Comparison of ENCODE assay signal across 36 cellular contexts in genomic region chr5:17604951-17605350, GRCh38. TPM values are rescaled to one million over a fixed set of nuclear protein-coding genes. Genes with fewer than 3 reads are reported as not detected.
"Had no signal": no experiment of that assay in that cellular context is flagged by ENCODE, and none has a peak within 500 bp of the region (broad histone marks: within the 10 kb centered on the region; RNA-seq: fewer than 3 reads in every experiment).

No MANE protein-coding gene starts in this region.

- ATAC-seq: activated CD8-positive, alpha-beta memory T cell treated with anti-CD3 and anti-CD28 coated beads, Interleukin-2, amount 10 ng/mL, durations not matched to agents 7 days and 5 days; activated CD8-positive, alpha-beta T cell treated with anti-CD3 and anti-CD28 coated beads, Interleukin-2, amount 10 ng/mL, durations not matched to agents 7 days and 5 days; activated naive CD8-positive, alpha-beta T cell treated with anti-CD3 and anti-CD28 coated beads, Interleukin-2, amount 50 U/mL, for 24 hours had no signal

- H3K27me3 Mint-ChIP-seq: activated B cell treated with CpG ODN at 0.5 μM for 24 hours; activated CD4-positive, alpha-beta memory T cell treated with anti-CD3 and anti-CD28 coated beads for 36 hours; activated CD8-positive, alpha-beta memory T cell treated with anti-CD3 and anti-CD28 coated beads, Interleukin-2, amount 10 ng/mL, durations not matched to agents 7 days and 5 days; activated naive CD4-positive, alpha-beta T cell treated with anti-CD3 and anti-CD28 coated beads, Interleukin-2, amount 10 ng/mL, durations not matched to agents 7 days and 5 days; activated naive CD4-positive, alpha-beta T cell treated with anti-CD3 and anti-CD28 coated beads, Interleukin-2, amount 50 U/mL, for 24 hours; activated naive CD8-positive, alpha-beta T cell; activated naive CD8-positive, alpha-beta T cell treated with anti-CD3 and anti-CD28 coated beads, Interleukin-2, amount 10 ng/mL, durations not matched to agents 7 days and 5 days; activated naive CD8-positive, alpha-beta T cell treated with anti-CD3 and anti-CD28 coated beads, Interleukin-2, amount 50 U/mL, for 24 hours; activated T-cell treated with anti-CD3 and anti-CD28 coated beads, Interleukin-2, amount 50 U/mL, for 24 hours; central memory CD8-positive, alpha-beta T cell had no signal

- H3K27ac Mint-ChIP-seq: activated B cell treated with CpG ODN at 0.5 μM for 24 hours; activated CD4-positive, alpha-beta memory T cell treated with anti-CD3 and anti-CD28 coated beads for 36 hours; activated CD8-positive, alpha-beta memory T cell treated with anti-CD3 and anti-CD28 coated beads, Interleukin-2, amount 10 ng/mL, durations not matched to agents 7 days and 5 days; activated CD8-positive, alpha-beta T cell treated with anti-CD3 and anti-CD28 coated beads, Interleukin-2, amount 10 ng/mL, durations not matched to agents 7 days and 5 days; activated naive CD4-positive, alpha-beta T cell treated with anti-CD3 and anti-CD28 coated beads, Interleukin-2, amount 10 ng/mL, durations not matched to agents 7 days and 5 days; activated naive CD4-positive, alpha-beta T cell treated with anti-CD3 and anti-CD28 coated beads, Interleukin-2, amount 50 U/mL, for 24 hours; activated naive CD8-positive, alpha-beta T cell; activated naive CD8-positive, alpha-beta T cell treated with anti-CD3 and anti-CD28 coated beads, Interleukin-2, amount 10 ng/mL, durations not matched to agents 7 days and 5 days; activated naive CD8-positive, alpha-beta T cell treated with anti-CD3 and anti-CD28 coated beads, Interleukin-2, amount 50 U/mL, for 24 hours; activated T-cell treated with anti-CD3 and anti-CD28 coated beads, Interleukin-2, amount 50 U/mL, for 24 hours; activated T-helper 2 cell treated with anti-CD3 and anti-CD28 coated beads, Interferon-gamma antibody, Interleukin-2, Interleukin-4, amounts not matched to agents 10 μg/mL and 5 μg/mL and 100 μg/mL, durations not matched to agents 14 hours and 24 hours and 36 hours; brain; T-helper 1 cell treated with Interleukin-12 subunit alpha and Interleukin-12 subunit beta and Interleukin-4 antibody, amounts not matched to agents 30 μg/mL and 1 μg/mL, for 36 hours; T-helper 2 cell treated with Interferon-gamma antibody and Interleukin-4, amounts not matched to agents 5 μg/mL and 100 μg/mL, for 36 hours had no signal

- H3K4me3 Mint-ChIP-seq: activated B cell treated with CpG ODN at 0.5 μM for 24 hours; activated CD4-positive, alpha-beta memory T cell treated with anti-CD3 and anti-CD28 coated beads for 36 hours; activated CD8-positive, alpha-beta memory T cell treated with anti-CD3 and anti-CD28 coated beads, Interleukin-2, amount 10 ng/mL, durations not matched to agents 7 days and 5 days; activated CD8-positive, alpha-beta T cell treated with anti-CD3 and anti-CD28 coated beads, Interleukin-2, amount 10 ng/mL, durations not matched to agents 7 days and 5 days; activated naive CD4-positive, alpha-beta T cell treated with anti-CD3 and anti-CD28 coated beads, Interleukin-2, amount 10 ng/mL, durations not matched to agents 7 days and 5 days; activated naive CD4-positive, alpha-beta T cell treated with anti-CD3 and anti-CD28 coated beads, Interleukin-2, amount 50 U/mL, for 24 hours; activated naive CD8-positive, alpha-beta T cell; activated naive CD8-positive, alpha-beta T cell treated with anti-CD3 and anti-CD28 coated beads, Interleukin-2, amount 10 ng/mL, durations not matched to agents 7 days and 5 days; activated naive CD8-positive, alpha-beta T cell treated with anti-CD3 and anti-CD28 coated beads, Interleukin-2, amount 50 U/mL, for 24 hours; activated T-cell treated with anti-CD3 and anti-CD28 coated beads, Interleukin-2, amount 50 U/mL, for 24 hours; brain; central memory CD8-positive, alpha-beta T cell; T-helper 1 cell treated with Interleukin-12 subunit alpha and Interleukin-12 subunit beta and Interleukin-4 antibody, amounts not matched to agents 30 μg/mL and 1 μg/mL, for 36 hours; T-helper 2 cell treated with Interferon-gamma antibody and Interleukin-4, amounts not matched to agents 5 μg/mL and 100 μg/mL, for 36 hours had no signal

- H3K9me3 Mint-ChIP-seq: activated B cell treated with CpG ODN at 0.5 μM for 24 hours; activated naive CD8-positive, alpha-beta T cell treated with anti-CD3 and anti-CD28 coated beads, Interleukin-2, amount 50 U/mL, for 24 hours had no signal

- H3K4me1 Mint-ChIP-seq: activated B cell treated with CpG ODN at 0.5 μM for 24 hours; activated CD8-positive, alpha-beta memory T cell treated with anti-CD3 and anti-CD28 coated beads, Interleukin-2, amount 10 ng/mL, durations not matched to agents 7 days and 5 days; activated naive CD4-positive, alpha-beta T cell treated with anti-CD3 and anti-CD28 coated beads, Interleukin-2, amount 10 ng/mL, durations not matched to agents 7 days and 5 days; activated naive CD4-positive, alpha-beta T cell treated with anti-CD3 and anti-CD28 coated beads, Interleukin-2, amount 50 U/mL, for 24 hours; activated naive CD8-positive, alpha-beta T cell treated with anti-CD3 and anti-CD28 coated beads, Interleukin-2, amount 10 ng/mL, durations not matched to agents 7 days and 5 days; activated naive CD8-positive, alpha-beta T cell treated with anti-CD3 and anti-CD28 coated beads, Interleukin-2, amount 50 U/mL, for 24 hours; brain; central memory CD8-positive, alpha-beta T cell had no signal

- H3K36me3 Mint-ChIP-seq: activated CD4-positive, alpha-beta memory T cell treated with anti-CD3 and anti-CD28 coated beads for 36 hours; activated CD8-positive, alpha-beta memory T cell treated with anti-CD3 and anti-CD28 coated beads, Interleukin-2, amount 10 ng/mL, durations not matched to agents 7 days and 5 days; activated naive CD4-positive, alpha-beta T cell treated with anti-CD3 and anti-CD28 coated beads, Interleukin-2, amount 10 ng/mL, durations not matched to agents 7 days and 5 days; activated naive CD4-positive, alpha-beta T cell treated with anti-CD3 and anti-CD28 coated beads, Interleukin-2, amount 50 U/mL, for 24 hours; activated naive CD8-positive, alpha-beta T cell; activated naive CD8-positive, alpha-beta T cell treated with anti-CD3 and anti-CD28 coated beads, Interleukin-2, amount 10 ng/mL, durations not matched to agents 7 days and 5 days; brain had no signal

- DNase-seq: activated B cell treated with CpG ODN at 0.5 μM for 24 hours; activated CD4-positive, alpha-beta memory T cell treated with anti-CD3 and anti-CD28 coated beads for 36 hours; activated CD4-positive, alpha-beta T cell treated with anti-CD3 and anti-CD28 coated beads for 4 hours; activated CD4-positive, alpha-beta T cell treated with anti-CD3 and anti-CD28 coated beads, Interleukin-2, amount 50 U/mL, for 1 hour; activated CD4-positive, alpha-beta T cell treated with anti-CD3 and anti-CD28 coated beads, Interleukin-2, amount 50 U/mL, for 4 hours; activated CD4-positive, CD25-positive, alpha-beta regulatory T cell treated with anti-CD3 and anti-CD28 coated beads, Interleukin-2, amount 50 U/mL, for 72 hours; activated CD8-positive, alpha-beta memory T cell treated with anti-CD3 and anti-CD28 coated beads for 24 hours; activated CD8-positive, alpha-beta memory T cell treated with anti-CD3 and anti-CD28 coated beads, Interleukin-2, amount 10 ng/mL, durations not matched to agents 7 days and 5 days; activated CD8-positive, alpha-beta memory T cell treated with anti-CD3 and anti-CD28 coated beads, Interleukin-2, amount 50 U/mL, for 48 hours; activated CD8-positive, alpha-beta T cell treated with anti-CD3 and anti-CD28 coated beads, Interleukin-2, amount 10 ng/mL, durations not matched to agents 7 days and 5 days; activated effector memory CD4-positive, alpha-beta T cell treated with Interleukin-2 at 50 U/mL for 16 hours; activated gamma-delta T cell; activated naive CD4-positive, alpha-beta T cell treated with anti-CD3 and anti-CD28 coated beads, Interleukin-2, amount 10 ng/mL, durations not matched to agents 7 days and 5 days; activated naive CD4-positive, alpha-beta T cell treated with Interleukin-2 at 50 U/mL for 16 hours; activated naive CD8-positive, alpha-beta T cell treated with anti-CD3 and anti-CD28 coated beads, Interleukin-2, amount 10 ng/mL, durations not matched to agents 7 days and 5 days; activated naive CD8-positive, alpha-beta T cell treated with anti-CD3 and anti-CD28 coated beads, Interleukin-2, amount 50 U/mL, for 24 hours; activated T-cell treated with anti-CD3 and anti-CD28 coated beads, Interleukin-2, amount 50 U/mL, for 24 hours; activated T-cell treated with anti-CD3 and anti-CD28 coated beads, Interleukin-2, amount 50 U/mL, for 48 hours; amygdala; anterior cingulate cortex; caudate nucleus; cerebellar nuclear complex; SW 1271; T-helper 1 cell; T-helper 2 cell; T-helper 9 cell had no signal

RNA-seq across cellular contexts. Expression of gene TAF11L11, which starts 1.0 kb away (rescaled TPM):
- total RNA-seq: activated B cell treated with CpG ODN at 0.5 μM for 24 hours; activated CD4-positive, alpha-beta memory T cell treated with anti-CD3 and anti-CD28 coated beads for 36 hours; activated CD8-positive, alpha-beta memory T cell treated with anti-CD3 and anti-CD28 coated beads, Interleukin-2, amount 10 ng/mL, durations not matched to agents 7 days and 5 days; activated CD8-positive, alpha-beta T cell treated with anti-CD3 and anti-CD28 coated beads, Interleukin-2, amount 10 ng/mL, durations not matched to agents 7 days and 5 days; activated naive CD8-positive, alpha-beta T cell treated with anti-CD3 and anti-CD28 coated beads, Interleukin-2, amount 10 ng/mL, durations not matched to agents 7 days and 5 days; activated T-helper 2 cell treated with anti-CD3 and anti-CD28 coated beads, Interferon-gamma antibody, Interleukin-2, Interleukin-4, amounts not matched to agents 10 μg/mL and 5 μg/mL and 100 μg/mL, durations not matched to agents 14 hours and 24 hours and 36 hours; ascending aorta; bronchial epithelial cell; cardiac muscle cell had no signal

RNA-seq across cellular contexts. Expression of gene TAF11L12, which starts 5.2 kb away (rescaled TPM):
- total RNA-seq: activated B cell treated with CpG ODN at 0.5 μM for 24 hours; activated CD4-positive, alpha-beta memory T cell treated with anti-CD3 and anti-CD28 coated beads for 36 hours; activated CD8-positive, alpha-beta memory T cell treated with anti-CD3 and anti-CD28 coated beads, Interleukin-2, amount 10 ng/mL, durations not matched to agents 7 days and 5 days; activated CD8-positive, alpha-beta T cell treated with anti-CD3 and anti-CD28 coated beads, Interleukin-2, amount 10 ng/mL, durations not matched to agents 7 days and 5 days; activated naive CD8-positive, alpha-beta T cell treated with anti-CD3 and anti-CD28 coated beads, Interleukin-2, amount 10 ng/mL, durations not matched to agents 7 days and 5 days; activated T-helper 2 cell treated with anti-CD3 and anti-CD28 coated beads, Interferon-gamma antibody, Interleukin-2, Interleukin-4, amounts not matched to agents 10 μg/mL and 5 μg/mL and 100 μg/mL, durations not matched to agents 14 hours and 24 hours and 36 hours; ascending aorta; cardiac muscle cell had no signal

RNA-seq across cellular contexts. Expression of gene TAF11L10, which starts 7.3 kb away (rescaled TPM):
- total RNA-seq: activated B cell treated with CpG ODN at 0.5 μM for 24 hours; activated CD4-positive, alpha-beta memory T cell treated with anti-CD3 and anti-CD28 coated beads for 36 hours; activated CD8-positive, alpha-beta memory T cell treated with anti-CD3 and anti-CD28 coated beads, Interleukin-2, amount 10 ng/mL, durations not matched to agents 7 days and 5 days; activated CD8-positive, alpha-beta T cell treated with anti-CD3 and anti-CD28 coated beads, Interleukin-2, amount 10 ng/mL, durations not matched to agents 7 days and 5 days; activated naive CD8-positive, alpha-beta T cell treated with anti-CD3 and anti-CD28 coated beads, Interleukin-2, amount 10 ng/mL, durations not matched to agents 7 days and 5 days; activated T-helper 2 cell treated with anti-CD3 and anti-CD28 coated beads, Interferon-gamma antibody, Interleukin-2, Interleukin-4, amounts not matched to agents 10 μg/mL and 5 μg/mL and 100 μg/mL, durations not matched to agents 14 hours and 24 hours and 36 hours; ascending aorta; bronchial epithelial cell; cardiac muscle cell had no signal

RNA-seq across cellular contexts. Expression of gene TAF11L9, which starts 10.8 kb away (rescaled TPM):
- total RNA-seq: activated B cell treated with CpG ODN at 0.5 μM for 24 hours; activated CD4-positive, alpha-beta memory T cell treated with anti-CD3 and anti-CD28 coated beads for 36 hours; activated CD8-positive, alpha-beta memory T cell treated with anti-CD3 and anti-CD28 coated beads, Interleukin-2, amount 10 ng/mL, durations not matched to agents 7 days and 5 days; activated CD8-positive, alpha-beta T cell treated with anti-CD3 and anti-CD28 coated beads, Interleukin-2, amount 10 ng/mL, durations not matched to agents 7 days and 5 days; activated naive CD8-positive, alpha-beta T cell treated with anti-CD3 and anti-CD28 coated beads, Interleukin-2, amount 10 ng/mL, durations not matched to agents 7 days and 5 days; activated T-helper 2 cell treated with anti-CD3 and anti-CD28 coated beads, Interferon-gamma antibody, Interleukin-2, Interleukin-4, amounts not matched to agents 10 μg/mL and 5 μg/mL and 100 μg/mL, durations not matched to agents 14 hours and 24 hours and 36 hours; ascending aorta; bronchial epithelial cell; cardiac muscle cell had no signal

RNA-seq across cellular contexts. Expression of gene TAF11L8, which starts 14.2 kb away (rescaled TPM):
- total RNA-seq: activated B cell treated with CpG ODN at 0.5 μM for 24 hours; activated CD4-positive, alpha-beta memory T cell treated with anti-CD3 and anti-CD28 coated beads for 36 hours; activated CD8-positive, alpha-beta memory T cell treated with anti-CD3 and anti-CD28 coated beads, Interleukin-2, amount 10 ng/mL, durations not matched to agents 7 days and 5 days; activated CD8-positive, alpha-beta T cell treated with anti-CD3 and anti-CD28 coated beads, Interleukin-2, amount 10 ng/mL, durations not matched to agents 7 days and 5 days; activated naive CD8-positive, alpha-beta T cell treated with anti-CD3 and anti-CD28 coated beads, Interleukin-2, amount 10 ng/mL, durations not matched to agents 7 days and 5 days; activated T-helper 2 cell treated with anti-CD3 and anti-CD28 coated beads, Interferon-gamma antibody, Interleukin-2, Interleukin-4, amounts not matched to agents 10 μg/mL and 5 μg/mL and 100 μg/mL, durations not matched to agents 14 hours and 24 hours and 36 hours; ascending aorta; bronchial epithelial cell; cardiac muscle cell had no signal
